In genomic region chr2:32210767-32211408, GRCh38 we compare ENCODE assay signal across 1 cellular context.
TF ChIP-seq lines count a peak whose summit lies in the region.

No MANE protein-coding gene starts in this region.

TF ChIP-seq in K562, 482 proteins besides CTCF, POLR2A, EP300 and RAD21:
- TF ChIP-seq ARNT (IDR thresholded peaks at IDR 0.05): no peak
- TF ChIP-seq KDM1A (IDR thresholded peaks at IDR 0.05): no peak
- TF ChIP-seq TCF3 (CRISPR knock-in tag; IDR thresholded peaks at IDR 0.05): no peak
- no peak for TF ChIP-seq ZNF639 (CRISPR knock-in tag; conservative IDR thresholded peaks at IDR 0.05 in 1 of 2, IDR thresholded peaks at IDR 0.05 in 1 of 2)
- no peak for TF ChIP-seq ZFPM2 (CRISPR knock-in tag; IDR thresholded peaks at IDR 0.05)
- no peak for TF ChIP-seq KLF10 (CRISPR knock-in tag; IDR thresholded peaks at IDR 0.05)
- TF ChIP-seq U2AF2 (optimal IDR thresholded peaks at IDR 0.05; ENCODE audit: low read depth, low read length): no peak
- TF ChIP-seq HCFC1 (IDR thresholded peaks at IDR 0.05; ENCODE audit: low read depth, low read length): no peak
- TF ChIP-seq OTX1 (CRISPR knock-in tag; IDR thresholded peaks at IDR 0.05): no peak
- TF ChIP-seq NFIX (CRISPR knock-in tag; IDR thresholded peaks at IDR 0.05; ENCODE audit: low read depth): no peak
- TF ChIP-seq ZNF644 (tag; IDR thresholded peaks at IDR 0.05; ENCODE audit: low read depth): no peak
- TF ChIP-seq POLR2H (tag; IDR thresholded peaks at IDR 0.05; ENCODE audit: low read depth): no peak
- no peak for TF ChIP-seq CEBPB (tag; IDR thresholded peaks at IDR 0.05)
- TF ChIP-seq ZNF24 (IDR thresholded peaks at IDR 0.05): no peak
- TF ChIP-seq ETV1 (tag; conservative IDR thresholded peaks at IDR 0.05; ENCODE audit: low read depth): no peak
- no peak for TF ChIP-seq FOXA1 (IDR thresholded peaks at IDR 0.05; ENCODE audit: borderline replicate concordance)
- no peak for TF ChIP-seq PURB (CRISPR knock-in tag; IDR thresholded peaks at IDR 0.05; ENCODE audit: low read depth)
- no peak for TF ChIP-seq GTF2F1 (IDR thresholded peaks at IDR 0.05; ENCODE audit: low read depth, low read length)
- TF ChIP-seq NFIC (IDR thresholded peaks at IDR 0.05): no peak
- no peak for TF ChIP-seq ZNF696 (CRISPR knock-in tag; conservative IDR thresholded peaks at IDR 0.05)
TF ChIP-seq in K562: peak in this region for 0.
